Comparison of ENCODE assay signal across 8 cellular contexts in the genomic region with DNA sequence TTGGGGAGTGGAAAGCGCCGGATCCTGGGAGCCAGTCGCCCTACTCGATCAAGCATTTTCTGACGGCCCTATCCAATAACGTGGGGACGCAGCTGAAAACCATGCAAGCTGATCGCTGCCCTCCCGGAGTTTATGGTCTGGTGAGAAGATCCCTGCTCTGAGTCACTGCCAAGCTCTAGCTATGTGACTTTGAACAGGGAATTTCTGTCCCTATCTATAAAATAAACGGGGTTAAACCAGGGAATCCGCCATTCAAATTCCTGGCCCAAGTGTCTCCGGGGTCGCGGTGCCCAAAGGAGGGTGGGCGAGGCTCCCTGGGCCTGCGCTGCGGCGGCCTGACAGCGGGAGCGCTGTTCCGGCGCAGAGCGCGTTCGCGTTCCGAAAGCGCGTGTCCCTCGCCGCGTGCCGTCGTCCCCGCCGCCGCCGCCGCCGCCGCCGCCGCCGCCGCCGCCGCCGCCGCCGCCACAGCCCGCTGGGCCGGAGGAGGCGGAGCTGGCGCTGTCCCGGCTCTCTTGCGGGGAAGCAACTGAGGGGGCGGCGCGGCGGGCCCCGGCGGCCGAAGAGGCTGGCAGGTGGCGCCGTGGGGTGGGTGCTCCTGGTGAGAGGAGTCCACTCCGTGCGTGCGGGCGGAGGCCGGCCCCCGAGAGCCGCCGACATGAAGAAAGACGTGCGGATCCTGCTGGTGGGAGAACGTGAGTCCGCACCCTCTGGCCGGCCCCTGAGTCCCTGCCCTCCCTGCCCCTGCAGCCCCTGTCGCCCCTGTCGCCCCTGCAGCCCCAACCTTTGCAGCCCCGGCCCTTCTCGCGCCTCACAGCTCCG. TPM values are rescaled to one million over a fixed set of nuclear protein-coding genes. Genes with fewer than 3 reads are reported as not detected.
A peak's percentile ranks its signal among the peaks of the same experiment; 100 is the strongest.
DNase-seq lines count a peak whose midpoint lies in the region; ATAC-seq and TF ChIP-seq lines count a peak whose summit lies in the region.

A gene (plus strand): TSS at position 465 of the 819 bp plus-strand sequence. CDS start 191 bp downstream, at position 656.

- H3K4me3 Mint-ChIP-seq in T-helper 2 cell treated with Interferon-gamma antibody and Interleukin-4, amounts not matched to agents 5 μg/mL and 100 μg/mL, for 36 hours: peak within 1 kb of the TSS; percentile 99

- TF ChIP-seq CTCF in GM12875 (IDR thresholded peaks at IDR 0.05; ENCODE audit: borderline replicate concordance, insufficient read depth, low read depth, low read length) (peak; percentile 87), astrocyte of the cerebellum (IDR thresholded peaks at IDR 0.05; ENCODE audit: low read depth, low read length, missing control alignments) (peak; percentile 52)

- H3K4me3 ChIP-seq in GM12875 (ENCODE audit: low read depth, low read length) (peak within 1 kb of the TSS; percentile 94), astrocyte of the cerebellum (ENCODE audit: low read depth, low read length) (peak within 1 kb of the TSS; percentile 89)

- ATAC-seq in HG02798 (IDR thresholded peaks at IDR 0.05; ENCODE audit: poor library complexity, unreplicated experiment) (peak; percentile 88), sciatic nerve (peak; percentile 89), HG02610 (IDR thresholded peaks at IDR 0.05; ENCODE audit: unreplicated experiment) (no peak)

- no peaks in the 10 kb centered on the region for H3K27me3 Mint-ChIP-seq in T-helper 2 cell treated with Interferon-gamma antibody and Interleukin-4, amounts not matched to agents 5 μg/mL and 100 μg/mL, for 36 hours (ENCODE audit: low read depth)

- H3K27ac Mint-ChIP-seq in T-helper 2 cell treated with Interferon-gamma antibody and Interleukin-4, amounts not matched to agents 5 μg/mL and 100 μg/mL, for 36 hours: peak within 1 kb of the TSS; percentile 92

- in situ Hi-C loops in astrocyte of the cerebellum (cut with HindIII; ENCODE audit: low sequenced_read_pairs): loop anchor here (10.0 kb wide), 1 partner anchor 137 kb away; a partner anchor contains a TSS

- DNase-seq in NCI-H1436 treated with DMSO at 0.1 percent for 48 hours (lab: John Stamatoyannopoulos, UW): peak; percentile 53
- peak; percentile 77 for DNase-seq in T-helper 2 cell treated with Interferon-gamma antibody and Interleukin-4, amounts not matched to agents 5 μg/mL and 100 μg/mL, for 36 hours (ENCODE audit: low spot score)
- peak; percentile 79 for DNase-seq in astrocyte of the cerebellum (ENCODE audit: low read depth)
- DNase-seq in hypothalamus (lab: John Stamatoyannopoulos, UW): peak in 46 of 51 donors; percentile 27 to 87 (median 66)
- DNase-seq in sciatic nerve (ENCODE audit: low spot score): peak; percentile 84

- no peaks in the 10 kb centered on the region for H3K9me3 Mint-ChIP-seq in T-helper 2 cell treated with Interferon-gamma antibody and Interleukin-4, amounts not matched to agents 5 μg/mL and 100 μg/mL, for 36 hours

- intact Hi-C loops in sciatic nerve (cut with DNase I): no loop called here

- H3K36me3 Mint-ChIP-seq in T-helper 2 cell treated with Interferon-gamma antibody and Interleukin-4, amounts not matched to agents 5 μg/mL and 100 μg/mL, for 36 hours (ENCODE audit: low read depth): peaks cover 4% of the 10 kb centered on the region

- peaks cover 17% of the 10 kb centered on the region for H3K4me1 Mint-ChIP-seq in T-helper 2 cell treated with Interferon-gamma antibody and Interleukin-4, amounts not matched to agents 5 μg/mL and 100 μg/mL, for 36 hours (ENCODE audit: low read depth)

RNA-seq across cellular contexts. Expression of the gene that starts here (rescaled TPM):
- total RNA-seq in sciatic nerve: 50.4 TPM
